ENCODE assay signal across 15 cellular contexts in the genomic region with DNA sequence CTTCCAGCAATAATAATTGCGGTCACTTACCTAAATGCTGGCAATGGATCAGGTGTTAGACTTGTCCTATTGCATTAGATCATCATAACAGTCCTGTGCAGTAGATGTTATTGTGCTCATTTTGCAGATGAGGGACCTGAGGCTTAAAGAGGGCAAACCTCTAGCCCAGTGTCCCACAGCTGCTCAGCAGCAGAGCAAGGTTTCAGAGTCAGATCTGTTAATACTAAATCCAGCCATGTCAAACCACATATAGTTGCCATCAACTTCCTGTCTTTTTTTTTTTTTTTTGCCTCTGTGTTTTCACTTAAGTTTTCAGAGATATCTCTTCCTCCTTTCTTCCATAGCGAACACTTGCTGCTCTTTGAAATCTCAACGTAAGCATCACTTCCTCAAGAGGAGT.
DNase-seq lines count a peak whose midpoint lies in the region; ATAC-seq lines count a peak whose summit lies in the region.
"Had no signal": no experiment of that assay in that cellular context is flagged by ENCODE, and none has a peak within 500 bp of the region (broad histone marks: within the 10 kb centered on the region; RNA-seq: fewer than 3 reads in every experiment).

No MANE protein-coding gene starts in this region.

- ATAC-seq in GM18498 (IDR thresholded peaks at IDR 0.05; ENCODE audit: unreplicated experiment) (peak; percentile 85), GM19397 (IDR thresholded peaks at IDR 0.05; ENCODE audit: unreplicated experiment) (peak; percentile 95), HG02840 (IDR thresholded peaks at IDR 0.05; ENCODE audit: low FRiP score, unreplicated experiment) (peak; percentile 63), HG03469 (IDR thresholded peaks at IDR 0.05; ENCODE audit: unreplicated experiment) (peak; percentile 80)

- no peak for DNase-seq in NAMALWA (ENCODE audit: low spot score)
- DNase-seq in NCI-H446 treated with DMSO at 0.1 percent for 48 hours (lab: John Stamatoyannopoulos, UW), result no peak
- no peak for DNase-seq in DMS79 treated with DMSO at 0.1 percent for 48 hours (lab: John Stamatoyannopoulos, UW)
- DNase-seq in NCI-H2227 (lab: John Stamatoyannopoulos, UW; ENCODE audit: unreplicated experiment), result no peak
- DNase-seq: activated effector memory CD4-positive, alpha-beta T cell treated with Interleukin-2 at 50 U/mL for 16 hours; cortex of kidney; NCI-H146; occipital lobe; stomach; SW 1271; uterus had no signal
